36 cellular contexts compared by ENCODE assay signal in genomic region chr3:44504566-44504965, GRCh38. TPM values are rescaled to one million over a fixed set of nuclear protein-coding genes. Genes with fewer than 3 reads are reported as not detected.
"Had no signal": no experiment of that assay in that cellular context is flagged by ENCODE, and none has a peak within 500 bp of the region (broad histone marks: within the 10 kb centered on the region; RNA-seq: fewer than 3 reads in every experiment).

No MANE protein-coding gene starts in this region.

- H3K27ac Mint-ChIP-seq: activated naive CD4-positive, alpha-beta T cell treated with anti-CD3 and anti-CD28 coated beads for 36 hours; activated naive CD4-positive, alpha-beta T cell treated with anti-CD3 and anti-CD28 coated beads, Interleukin-2, amount 10 ng/mL, durations not matched to agents 7 days and 5 days; activated naive CD4-positive, alpha-beta T cell treated with anti-CD3 and anti-CD28 coated beads, Interleukin-2, amount 50 U/mL, for 24 hours; activated naive CD4-positive, alpha-beta T cell treated with anti-CD3 and anti-CD28 coated beads, Interleukin-2, amount 50 U/mL, for 72 hours; activated naive CD8-positive, alpha-beta T cell; activated naive CD8-positive, alpha-beta T cell treated with anti-CD3 and anti-CD28 coated beads for 36 hours; activated naive CD8-positive, alpha-beta T cell treated with anti-CD3 and anti-CD28 coated beads, Interleukin-2, amount 10 ng/mL, durations not matched to agents 7 days and 5 days; activated naive CD8-positive, alpha-beta T cell treated with anti-CD3 and anti-CD28 coated beads, Interleukin-2, amount 50 U/mL, for 24 hours; activated T-cell treated with anti-CD3 and anti-CD28 coated beads, Interleukin-2, amount 50 U/mL, for 24 hours; activated T-cell treated with anti-CD3 and anti-CD28 coated beads, Interleukin-2, amount 50 U/mL, for 72 hours; activated T-helper 1 cell treated with anti-CD3 and anti-CD28 coated beads, Interleukin-12 subunit alpha, Interleukin-12 subunit beta, Interleukin-2, Interleukin-4 antibody, amounts not matched to agents 30 ng/mL and 10 ng/mL and 1 ng/mL, durations not matched to agents 14 hours and 24 hours and 36 hours; activated T-helper 17 cell treated with anti-CD3 and anti-CD28 coated beads, Interleukin-2, amount 50 U/mL, for 72 hours; activated T-helper 2 cell treated with anti-CD3 and anti-CD28 coated beads, Interferon-gamma antibody, Interleukin-2, Interleukin-4, amounts not matched to agents 10 μg/mL and 5 μg/mL and 100 μg/mL, durations not matched to agents 14 hours and 24 hours and 36 hours; brain had no signal

- ATAC-seq: activated naive CD4-positive, alpha-beta T cell treated with anti-CD3 and anti-CD28 coated beads, Interleukin-2, amount 50 U/mL, for 72 hours; activated naive CD8-positive, alpha-beta T cell treated with anti-CD3 and anti-CD28 coated beads, Interleukin-2, amount 50 U/mL, for 24 hours; activated T-cell treated with anti-CD3 and anti-CD28 coated beads, Interleukin-2, amount 50 U/mL, for 4 hours; activated T-cell treated with anti-CD3 and anti-CD28 coated beads, Interleukin-2, amount 50 U/mL, for 72 hours; activated T-helper 17 cell treated with anti-CD3 and anti-CD28 coated beads, Interleukin-2, amount 50 U/mL, for 72 hours; body of pancreas had no signal

- H3K27me3 Mint-ChIP-seq: activated naive CD4-positive, alpha-beta T cell treated with anti-CD3 and anti-CD28 coated beads, Interleukin-2, amount 10 ng/mL, durations not matched to agents 7 days and 5 days; activated naive CD4-positive, alpha-beta T cell treated with anti-CD3 and anti-CD28 coated beads, Interleukin-2, amount 50 U/mL, for 24 hours; activated naive CD8-positive, alpha-beta T cell; activated naive CD8-positive, alpha-beta T cell treated with anti-CD3 and anti-CD28 coated beads for 36 hours; activated naive CD8-positive, alpha-beta T cell treated with anti-CD3 and anti-CD28 coated beads, Interleukin-2, amount 10 ng/mL, durations not matched to agents 7 days and 5 days; activated naive CD8-positive, alpha-beta T cell treated with anti-CD3 and anti-CD28 coated beads, Interleukin-2, amount 50 U/mL, for 24 hours; activated T-cell treated with anti-CD3 and anti-CD28 coated beads, Interleukin-2, amount 50 U/mL, for 24 hours; activated T-helper 17 cell treated with anti-CD3 and anti-CD28 coated beads, Interleukin-2, amount 50 U/mL, for 72 hours; central memory CD8-positive, alpha-beta T cell had no signal

- H3K4me3 Mint-ChIP-seq: activated naive CD4-positive, alpha-beta T cell treated with anti-CD3 and anti-CD28 coated beads for 36 hours; activated naive CD4-positive, alpha-beta T cell treated with anti-CD3 and anti-CD28 coated beads, Interleukin-2, amount 10 ng/mL, durations not matched to agents 7 days and 5 days; activated naive CD4-positive, alpha-beta T cell treated with anti-CD3 and anti-CD28 coated beads, Interleukin-2, amount 50 U/mL, for 24 hours; activated naive CD8-positive, alpha-beta T cell; activated naive CD8-positive, alpha-beta T cell treated with anti-CD3 and anti-CD28 coated beads for 36 hours; activated naive CD8-positive, alpha-beta T cell treated with anti-CD3 and anti-CD28 coated beads, Interleukin-2, amount 10 ng/mL, durations not matched to agents 7 days and 5 days; activated naive CD8-positive, alpha-beta T cell treated with anti-CD3 and anti-CD28 coated beads, Interleukin-2, amount 50 U/mL, for 24 hours; activated T-cell treated with anti-CD3 and anti-CD28 coated beads, Interleukin-2, amount 50 U/mL, for 24 hours; activated T-cell treated with anti-CD3 and anti-CD28 coated beads, Interleukin-2, amount 50 U/mL, for 4 hours; activated T-cell treated with anti-CD3 and anti-CD28 coated beads, Interleukin-2, amount 50 U/mL, for 72 hours; activated T-helper 1 cell treated with anti-CD3 and anti-CD28 coated beads, Interleukin-12 subunit alpha, Interleukin-12 subunit beta, Interleukin-2, Interleukin-4 antibody, amounts not matched to agents 30 ng/mL and 10 ng/mL and 1 ng/mL, durations not matched to agents 14 hours and 24 hours and 36 hours; activated T-helper 17 cell treated with anti-CD3 and anti-CD28 coated beads, Interleukin-2, amount 50 U/mL, for 72 hours; brain; central memory CD8-positive, alpha-beta T cell had no signal

- DNase-seq: activated effector memory CD4-positive, alpha-beta T cell treated with anti-CD3 and anti-CD28 coated beads, Interleukin-2, amount 50 U/mL, for 16 hours; activated effector memory CD4-positive, alpha-beta T cell treated with Interleukin-2 at 50 U/mL for 16 hours; activated gamma-delta T cell; activated gamma-delta T cell treated with Interleukin-2 at 50 U/mL for 16 hours; activated naive CD4-positive, alpha-beta T cell; activated naive CD4-positive, alpha-beta T cell treated with anti-CD3 and anti-CD28 coated beads for 36 hours; activated naive CD4-positive, alpha-beta T cell treated with anti-CD3 and anti-CD28 coated beads, Interleukin-2, amount 10 ng/mL, durations not matched to agents 7 days and 5 days; activated naive CD4-positive, alpha-beta T cell treated with anti-CD3 and anti-CD28 coated beads, Interleukin-2, amount 50 U/mL, for 16 hours; activated naive CD4-positive, alpha-beta T cell treated with Interleukin-2 at 50 U/mL for 16 hours; activated naive CD8-positive, alpha-beta T cell treated with anti-CD3 and anti-CD28 coated beads for 36 hours; activated naive CD8-positive, alpha-beta T cell treated with anti-CD3 and anti-CD28 coated beads, Interleukin-2, amount 10 ng/mL, durations not matched to agents 7 days and 5 days; activated naive CD8-positive, alpha-beta T cell treated with anti-CD3 and anti-CD28 coated beads, Interleukin-2, amount 50 U/mL, for 24 hours; activated T-cell treated with anti-CD3 and anti-CD28 coated beads, Interleukin-2, amount 50 U/mL, for 1 hour; activated T-cell treated with anti-CD3 and anti-CD28 coated beads, Interleukin-2, amount 50 U/mL, for 24 hours; activated T-cell treated with anti-CD3 and anti-CD28 coated beads, Interleukin-2, amount 50 U/mL, for 4 hours; activated T-cell treated with anti-CD3 and anti-CD28 coated beads, Interleukin-2, amount 50 U/mL, for 48 hours; activated T-cell treated with anti-CD3 and anti-CD28 coated beads, Interleukin-2, amount 50 U/mL, for 72 hours; adrenal gland; amniotic stem cell; amygdala; anterior cingulate cortex; aorta; body of pancreas; brain microvascular endothelial cell; caudate nucleus; central memory CD4-positive, alpha-beta T cell; cerebellar nuclear complex had no signal

RNA-seq across cellular contexts. Expression of gene ZKSCAN7, which starts 50.4 kb away (rescaled TPM):
- total RNA-seq: ascending aorta had no signal
